In genomic region chr13:33373624-33374023, GRCh38 we compare ENCODE assay signal across 18 cellular contexts.
DNase-seq lines count a peak whose midpoint lies in the region; ATAC-seq and TF ChIP-seq lines count a peak whose summit lies in the region.
"Had no signal": no experiment of that assay in that cellular context is flagged by ENCODE, and none has a peak within 500 bp of the region (broad histone marks: within the 10 kb centered on the region; RNA-seq: fewer than 3 reads in every experiment).

No MANE protein-coding gene starts in this region.

- H3K36me3 ChIP-seq in BJ (ENCODE audit: control insufficient read depth, insufficient read depth, low read length) = no peaks in the 10 kb centered on the region
- H3K36me3 ChIP-seq: BE2C had no signal

- in situ Hi-C loops in astrocyte of the spinal cord (cut with HindIII; ENCODE audit: low sequenced_read_pairs) = no loop called here

- H3K9me3 Mint-ChIP-seq in neural crest cell = no peaks in the 10 kb centered on the region
- H3K9me3 Mint-ChIP-seq: CD8-positive, alpha-beta T cell had no signal

- H3K4me3 ChIP-seq in BJ (ENCODE audit: low read depth, low read length) (no peak overlapping the region), astrocyte of the spinal cord (ENCODE audit: low read depth, low read length) (no peak overlapping the region), epithelial cell of proximal tubule (ENCODE audit: low read depth, low read length) (no peak overlapping the region)

- H3K4me3 Mint-ChIP-seq in neural crest cell = no peak overlapping the region
- H3K4me3 Mint-ChIP-seq: CD8-positive, alpha-beta T cell had no signal

- TF ChIP-seq CTCF in BJ (IDR thresholded peaks at IDR 0.05; ENCODE audit: insufficient read depth, low read depth, low read length) = 0 out of 2 replicates have a peak, but pooled peaks have one; percentile 16
- peak; percentile 11 for TF ChIP-seq CTCF in astrocyte of the spinal cord (IDR thresholded peaks at IDR 0.05; ENCODE audit: low read depth, low read length)
- peak; percentile 23 for TF ChIP-seq CTCF in epithelial cell of proximal tubule (conservative IDR thresholded peaks at IDR 0.05; ENCODE audit: low read depth, low read length)
- TF ChIP-seq CTCF in neural crest cell (conservative IDR thresholded peaks at IDR 0.05) = peak; percentile 32

- H3K4me1 Mint-ChIP-seq in neural crest cell = peaks cover 22% of the 10 kb centered on the region

- no peak overlapping the region for H3K27ac Mint-ChIP-seq in neural crest cell (ENCODE audit: unreplicated experiment)
- H3K27ac Mint-ChIP-seq: CD8-positive, alpha-beta T cell had no signal

- H3K27me3 ChIP-seq in BJ (ENCODE audit: control insufficient read depth, insufficient read depth, low read length) = no peaks in the 10 kb centered on the region
- H3K27me3 ChIP-seq: BE2C had no signal

- H3K36me3 Mint-ChIP-seq in neural crest cell (ENCODE audit: low read depth) = no peaks in the 10 kb centered on the region
- H3K36me3 Mint-ChIP-seq: CD8-positive, alpha-beta T cell had no signal

- CTCF ChIA-PET in BJ (lab: Yijun Ruan, JAX) = no interaction called here

- DNase-seq in BJ (ENCODE audit: low read depth) (no peak), astrocyte of the spinal cord (ENCODE audit: low read depth, low spot score) (no peak), epithelial cell of proximal tubule (ENCODE audit: low read depth) (no peak), neural crest cell (ENCODE audit: low read depth, low spot score) (no peak), NCI-H1092 treated with DMSO at 0.1 percent for 48 hours (lab: John Stamatoyannopoulos, UW) (no peak)
- DNase-seq in stimulated activated CD4-positive, alpha-beta T cell treated with anti-CD3 and anti-CD28 coated beads, Interleukin-12 subunit alpha, Interleukin-12 subunit beta, amount 100 ng/mL, for 4 hours = no peak
- DNase-seq: BE2C; CD8-positive, alpha-beta T cell; DMS53; H7; NCI-H1417 treated with DMSO at 0.1 percent for 48 hours; NCI-H187 treated with DMSO at 0.1 percent for 48 hours; NCI-H2227 treated with DMSO at 0.1 percent for 48 hours; NCI-H510A treated with DMSO at 0.1 percent for 48 hours; NCI-H82; PC-3 had no signal

- no peaks in the 10 kb centered on the region for H3K27me3 Mint-ChIP-seq in neural crest cell (ENCODE audit: low read depth)

- POLR2A ChIA-PET in BJ (lab: Charles Lee) = no interaction called here

- ATAC-seq in GM21825 (IDR thresholded peaks at IDR 0.05; ENCODE audit: unreplicated experiment) = no peak
- ATAC-seq in GM21576 (IDR thresholded peaks at IDR 0.05; ENCODE audit: unreplicated experiment) = no peak
- ATAC-seq: CD8-positive, alpha-beta T cell; PC-3 had no signal
